ENCODE assay signal across 30 cellular contexts in the genomic region with DNA sequence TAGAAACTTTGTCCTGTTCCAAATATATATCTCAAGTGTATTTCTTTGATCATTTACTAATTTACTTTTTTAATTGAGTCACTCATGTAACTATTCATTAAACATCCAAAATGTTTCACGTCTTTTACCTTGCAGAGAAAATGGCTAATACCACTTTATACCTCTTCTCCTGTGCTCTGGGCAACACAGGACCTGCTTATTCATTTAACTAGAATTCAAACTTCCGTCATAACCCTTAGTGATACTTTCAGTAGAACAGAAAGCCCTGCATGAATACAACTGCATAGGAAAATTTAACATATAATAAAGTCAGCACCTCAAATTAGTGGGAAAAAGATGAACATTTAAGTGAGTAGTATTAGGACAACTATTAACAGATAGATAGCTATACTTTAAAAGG.
"Had no signal": no experiment of that assay in that cellular context is flagged by ENCODE, and none has a peak within 500 bp of the region (broad histone marks: within the 10 kb centered on the region; RNA-seq: fewer than 3 reads in every experiment).

No MANE protein-coding gene starts in this region.

- H3K9me3 Mint-ChIP-seq: activated CD4-positive, alpha-beta memory T cell treated with anti-CD3 and anti-CD28 coated beads for 36 hours; activated CD4-positive, alpha-beta T cell treated with anti-CD3 and anti-CD28 coated beads, Interleukin-2, amount 10 ng/mL, durations not matched to agents 7 days and 5 days; activated naive CD4-positive, alpha-beta T cell treated with anti-CD3 and anti-CD28 coated beads, Interleukin-2, amount 50 U/mL, for 72 hours; activated naive CD8-positive, alpha-beta T cell treated with anti-CD3 and anti-CD28 coated beads, Interleukin-2, amount 50 U/mL, for 24 hours; activated T-cell treated with anti-CD3 and anti-CD28 coated beads, Interleukin-2, amount 50 U/mL, for 4 hours; central memory CD8-positive, alpha-beta T cell; T-cell had no signal

- ATAC-seq: activated naive CD4-positive, alpha-beta T cell treated with anti-CD3 and anti-CD28 coated beads, Interleukin-2, amount 50 U/mL, for 72 hours; activated naive CD8-positive, alpha-beta T cell treated with anti-CD3 and anti-CD28 coated beads, Interleukin-2, amount 50 U/mL, for 24 hours; activated T-cell treated with anti-CD3 and anti-CD28 coated beads, Interleukin-2, amount 50 U/mL, for 4 hours; T-cell had no signal

- H3K4me3 ChIP-seq: SK-N-MC had no signal

- H3K4me3 Mint-ChIP-seq: activated CD4-positive, alpha-beta memory T cell treated with anti-CD3 and anti-CD28 coated beads for 36 hours; activated CD4-positive, alpha-beta T cell treated with anti-CD3 and anti-CD28 coated beads, Interleukin-2, amount 10 ng/mL, durations not matched to agents 7 days and 5 days; activated naive CD8-positive, alpha-beta T cell treated with anti-CD3 and anti-CD28 coated beads, Interleukin-2, amount 50 U/mL, for 24 hours; activated T-cell treated with anti-CD3 and anti-CD28 coated beads, Interleukin-2, amount 50 U/mL, for 4 hours; brain; central memory CD8-positive, alpha-beta T cell; T-cell had no signal

- H3K36me3 Mint-ChIP-seq: activated CD4-positive, alpha-beta memory T cell treated with anti-CD3 and anti-CD28 coated beads for 36 hours; activated naive CD4-positive, alpha-beta T cell treated with anti-CD3 and anti-CD28 coated beads, Interleukin-2, amount 50 U/mL, for 72 hours; brain; T-cell had no signal

- H3K27ac Mint-ChIP-seq: activated CD4-positive, alpha-beta memory T cell treated with anti-CD3 and anti-CD28 coated beads for 36 hours; activated CD4-positive, alpha-beta T cell treated with anti-CD3 and anti-CD28 coated beads, Interleukin-2, amount 10 ng/mL, durations not matched to agents 7 days and 5 days; activated naive CD4-positive, alpha-beta T cell treated with anti-CD3 and anti-CD28 coated beads, Interleukin-2, amount 50 U/mL, for 72 hours; activated naive CD8-positive, alpha-beta T cell treated with anti-CD3 and anti-CD28 coated beads, Interleukin-2, amount 50 U/mL, for 24 hours; brain; T-cell had no signal

- DNase-seq: activated CD4-positive, alpha-beta memory T cell treated with anti-CD3 and anti-CD28 coated beads for 36 hours; activated CD4-positive, alpha-beta T cell treated with anti-CD3 and anti-CD28 coated beads, Interleukin-2, amount 10 ng/mL, durations not matched to agents 7 days and 5 days; activated CD4-positive, CD25-positive, alpha-beta regulatory T cell; activated CD8-positive, alpha-beta memory T cell treated with anti-CD3 and anti-CD28 coated beads for 24 hours; activated effector memory CD4-positive, alpha-beta T cell treated with anti-CD3 and anti-CD28 coated beads, Interleukin-2, amount 50 U/mL, for 16 hours; activated naive CD4-positive, alpha-beta T cell treated with Interleukin-2 at 50 U/mL for 16 hours; activated naive CD8-positive, alpha-beta T cell treated with anti-CD3 and anti-CD28 coated beads, Interleukin-2, amount 50 U/mL, for 24 hours; activated T-cell treated with anti-CD3 and anti-CD28 coated beads, Interleukin-2, amount 50 U/mL, for 4 hours; amygdala; KBM-7; MV-4-11; NCI-H1092 treated with DMSO at 0.1 percent for 48 hours; NCI-H1417 treated with DMSO at 0.1 percent for 48 hours; NCI-H1694; NCI-H2029; NCI-H2107; NCI-H2171 treated with DMSO at 0.1 percent for 48 hours; NCI-H345; NCI-H510A; NCI-H526 treated with DMSO at 0.1 percent for 48 hours; NCI-H82; NK-92 treated with Interleukin-12 subunit alpha and Interleukin-12 subunit beta, amount 100 ng/mL, for 24 hours; PC-3; SIG-M5; T-cell had no signal

- H3K27ac ChIP-seq: SK-N-MC, VCaP had no signal

- H3K27me3 Mint-ChIP-seq: activated CD4-positive, alpha-beta memory T cell treated with anti-CD3 and anti-CD28 coated beads for 36 hours; activated naive CD8-positive, alpha-beta T cell treated with anti-CD3 and anti-CD28 coated beads, Interleukin-2, amount 50 U/mL, for 24 hours; brain had no signal
